Comparison of ENCODE assay signal across 22 cellular contexts in the genomic region with DNA sequence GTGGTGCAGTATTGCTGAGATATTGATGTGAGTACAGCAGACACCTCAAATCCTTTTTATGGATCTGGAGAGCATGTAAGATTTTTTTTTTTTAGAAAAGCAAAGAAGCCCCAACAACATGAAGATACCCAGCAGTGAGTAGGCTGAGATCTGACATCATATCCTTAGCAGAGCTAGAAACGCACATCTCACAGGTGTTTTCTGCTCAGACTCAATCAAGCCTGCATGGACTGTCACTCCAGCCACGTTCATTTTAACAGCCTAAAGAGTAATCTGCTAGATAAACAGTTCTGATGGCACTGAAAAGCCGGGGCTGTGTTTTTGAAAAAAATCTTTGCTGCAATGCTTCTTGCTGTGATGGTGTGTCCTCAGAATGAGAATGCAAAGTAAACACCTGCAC.
"Had no signal": no experiment of that assay in that cellular context is flagged by ENCODE, and none has a peak within 500 bp of the region (broad histone marks: within the 10 kb centered on the region; RNA-seq: fewer than 3 reads in every experiment).

No MANE protein-coding gene starts in this region.

- H3K36me3 Mint-ChIP-seq: activated naive CD8-positive, alpha-beta T cell treated with anti-CD3 and anti-CD28 coated beads for 36 hours; naive B cell had no signal

- DNase-seq: activated CD4-positive, alpha-beta T cell treated with anti-CD3 and anti-CD28 coated beads, Interleukin-2, amount 50 U/mL, for 4 hours; activated CD8-positive, alpha-beta memory T cell treated with anti-CD3 and anti-CD28 coated beads for 24 hours; activated CD8-positive, alpha-beta memory T cell treated with anti-CD3 and anti-CD28 coated beads, Interleukin-2, amount 50 U/mL, for 4 hours; activated naive CD4-positive, alpha-beta T cell treated with Interleukin-2 at 50 U/mL for 16 hours; activated naive CD8-positive, alpha-beta T cell treated with anti-CD3 and anti-CD28 coated beads for 36 hours; activated T-cell treated with anti-CD3 and anti-CD28 coated beads, Interleukin-2, amount 50 U/mL, for 24 hours; central memory CD4-positive, alpha-beta T cell; dermis blood vessel endothelial cell; effector CD8-positive, alpha-beta T cell; erythroblast; foreskin fibroblast; left colon; lower lobe of right lung; naive B cell; nucleus accumbens; right cardiac atrium; stimulated activated CD4-positive, alpha-beta T cell treated with anti-CD3 and anti-CD28 coated beads, Interleukin-12 subunit alpha, Interleukin-12 subunit beta, amount 100 ng/mL, for 4 hours; stimulated activated CD4-positive, alpha-beta T cell treated with anti-CD3 and anti-CD28 coated beads, Interleukin-4, amount 100 ng/mL, for 4 hours; stimulated activated naive CD8-positive, alpha-beta T cell treated with anti-CD3 and anti-CD28 coated beads, Interleukin-15, amount 100 ng/mL, for 72 hours; tibial artery had no signal

- H3K27ac Mint-ChIP-seq: activated naive CD8-positive, alpha-beta T cell treated with anti-CD3 and anti-CD28 coated beads for 36 hours; activated T-cell treated with anti-CD3 and anti-CD28 coated beads, Interleukin-2, amount 50 U/mL, for 24 hours; naive B cell; stimulated activated naive CD8-positive, alpha-beta T cell treated with anti-CD3 and anti-CD28 coated beads, Interleukin-15, amount 100 ng/mL, for 72 hours had no signal

- H3K9me3 Mint-ChIP-seq: activated naive CD8-positive, alpha-beta T cell treated with anti-CD3 and anti-CD28 coated beads for 36 hours; stimulated activated naive CD8-positive, alpha-beta T cell treated with anti-CD3 and anti-CD28 coated beads, Interleukin-15, amount 100 ng/mL, for 72 hours had no signal

- H3K4me1 Mint-ChIP-seq: stimulated activated naive CD8-positive, alpha-beta T cell treated with anti-CD3 and anti-CD28 coated beads, Interleukin-15, amount 100 ng/mL, for 72 hours had no signal

- ATAC-seq: left colon; lower lobe of right lung; right cardiac atrium; stimulated activated naive CD8-positive, alpha-beta T cell treated with anti-CD3 and anti-CD28 coated beads, Interleukin-15, amount 100 ng/mL, for 72 hours had no signal

- FAIRE-seq: astrocyte, keratinocyte had no signal

- H3K4me3 Mint-ChIP-seq: activated naive CD8-positive, alpha-beta T cell treated with anti-CD3 and anti-CD28 coated beads for 36 hours; activated T-cell treated with anti-CD3 and anti-CD28 coated beads, Interleukin-2, amount 50 U/mL, for 24 hours; naive B cell; stimulated activated naive CD8-positive, alpha-beta T cell treated with anti-CD3 and anti-CD28 coated beads, Interleukin-15, amount 100 ng/mL, for 72 hours had no signal

- H3K27me3 Mint-ChIP-seq: activated T-cell treated with anti-CD3 and anti-CD28 coated beads, Interleukin-2, amount 50 U/mL, for 24 hours; naive B cell; stimulated activated naive CD8-positive, alpha-beta T cell treated with anti-CD3 and anti-CD28 coated beads, Interleukin-15, amount 100 ng/mL, for 72 hours had no signal
